Comparison of ENCODE assay signal across 9 cellular contexts in genomic region chr14:50813544-50813863, GRCh38. TPM values are rescaled to one million over a fixed set of nuclear protein-coding genes. Genes with fewer than 3 reads are reported as not detected.
DNase-seq lines count a peak whose midpoint lies in the region; ATAC-seq and TF ChIP-seq lines count a peak whose summit lies in the region.
"Had no signal": no experiment of that assay in that cellular context is flagged by ENCODE, and none has a peak within 500 bp of the region (broad histone marks: within the 10 kb centered on the region; RNA-seq: fewer than 3 reads in every experiment).

No MANE protein-coding gene starts in this region.

- intact Hi-C loops in heart right ventricle (cut with DNase I), result no loop called here

- peak overlapping the region; percentile 86 for H3K27ac Mint-ChIP-seq in T-helper 2 cell treated with Interferon-gamma antibody and Interleukin-4, amounts not matched to agents 5 μg/mL and 100 μg/mL, for 36 hours

- no peak for DNase-seq in T-helper 2 cell treated with Interferon-gamma antibody and Interleukin-4, amounts not matched to agents 5 μg/mL and 100 μg/mL, for 36 hours (ENCODE audit: low spot score)
- no peak for DNase-seq in heart right ventricle
- no peak for DNase-seq in DMS114 treated with DMSO at 0.1 percent for 48 hours (lab: John Stamatoyannopoulos, UW; ENCODE audit: unreplicated experiment)
- DNase-seq in epidermal melanocyte (ENCODE audit: insufficient read length, low spot score), result no peak
- DNase-seq: NCI-H1930 had no signal

- peaks cover 6% of the 10 kb centered on the region for H3K9me3 Mint-ChIP-seq in T-helper 2 cell treated with Interferon-gamma antibody and Interleukin-4, amounts not matched to agents 5 μg/mL and 100 μg/mL, for 36 hours

- peaks cover 38% of the 10 kb centered on the region for H3K36me3 Mint-ChIP-seq in T-helper 2 cell treated with Interferon-gamma antibody and Interleukin-4, amounts not matched to agents 5 μg/mL and 100 μg/mL, for 36 hours (ENCODE audit: low read depth)

- peaks cover 9% of the 10 kb centered on the region for H3K36me3 ChIP-seq in neutrophil
- peaks cover 0 to 3% (median 0%) of the 10 kb centered on the region in 9 donors for H3K36me3 ChIP-seq in heart right ventricle

- H3K4me1 ChIP-seq in neutrophil (ENCODE audit: control insufficient read depth in 1 of 2, insufficient read depth in 1 of 2, low read depth in 1 of 2, low read length in 1 of 2) (peaks cover 62 to 76% of the 10 kb centered on the region in 2 experiments), heart right ventricle (peaks cover 0 to 52% (median 13%) of the 10 kb centered on the region in 9 donors)

- H3K27ac ChIP-seq in neutrophil (peak overlapping the region; percentile 89), heart right ventricle (peak overlapping the region in 1 of 10 donors; percentile 70)
- H3K27ac ChIP-seq: VCaP had no signal

- H3K4me1 Mint-ChIP-seq in T-helper 2 cell treated with Interferon-gamma antibody and Interleukin-4, amounts not matched to agents 5 μg/mL and 100 μg/mL, for 36 hours (ENCODE audit: low read depth), result peaks cover 34% of the 10 kb centered on the region

- ATAC-seq in GM18909 (IDR thresholded peaks at IDR 0.05; ENCODE audit: poor library complexity, unreplicated experiment), result peak; percentile 69
- peak; percentile 60 for ATAC-seq in HG02943 (IDR thresholded peaks at IDR 0.05; ENCODE audit: low read depth, unreplicated experiment)
- ATAC-seq in heart right ventricle, result no peak

- WGBS in heart right ventricle, 2 donors, result 57 to 58% methylated on average over 2 of the region's 2 CpGs

- H3K9me3 ChIP-seq in neutrophil (no peaks in the 10 kb centered on the region), heart right ventricle (peaks cover 0 to 7% (median 0%) of the 10 kb centered on the region in 11 donors)

- H3K4me3 ChIP-seq in neutrophil (ENCODE audit: low read depth in 1 of 2, low read length in 1 of 2) (peak overlapping the region; percentile 40 to 50), heart right ventricle (peak overlapping the region in 1 of 10 donors; percentile 6)

- H3K4me3 Mint-ChIP-seq in T-helper 2 cell treated with Interferon-gamma antibody and Interleukin-4, amounts not matched to agents 5 μg/mL and 100 μg/mL, for 36 hours, result peak overlapping the region; percentile 73

- H3K27me3 Mint-ChIP-seq in T-helper 2 cell treated with Interferon-gamma antibody and Interleukin-4, amounts not matched to agents 5 μg/mL and 100 μg/mL, for 36 hours (ENCODE audit: low read depth), result no peaks in the 10 kb centered on the region

- TF ChIP-seq CTCF in neutrophil (IDR thresholded peaks at IDR 0.05), result no peak
- no peak for TF ChIP-seq CTCF in heart right ventricle (IDR thresholded peaks at IDR 0.05)

- no peaks in the 10 kb centered on the region for H3K27me3 ChIP-seq in neutrophil
- no peaks in the 10 kb centered on the region for H3K27me3 ChIP-seq in heart right ventricle

RNA-seq across cellular contexts. Expression of gene NIN, which starts 17.5 kb away (rescaled TPM):
- 10 to 100 TPM; 20.2 to 38.7 (median 26.6) TPM for total RNA-seq in heart right ventricle
- 10 to 100 TPM in 1 of 2 donors, 1 to 10 TPM in 1; 4.0 to 14.3 TPM for polyA plus RNA-seq in heart right ventricle

RNA-seq across cellular contexts. Expression of gene ABHD12B, which starts 58.3 kb away (rescaled TPM):
- total RNA-seq in heart right ventricle, result not detected
- polyA plus RNA-seq in heart right ventricle, result not detected

Comparison
In these comparisons a context has a peak if more than half of its experiments do, and no peak if none do; other contexts are left out.
1. ATAC-seq: peak in GM18909 (single experiment) and HG02943 (single experiment); none in heart right ventricle (0 of 8).